In the genomic region with DNA sequence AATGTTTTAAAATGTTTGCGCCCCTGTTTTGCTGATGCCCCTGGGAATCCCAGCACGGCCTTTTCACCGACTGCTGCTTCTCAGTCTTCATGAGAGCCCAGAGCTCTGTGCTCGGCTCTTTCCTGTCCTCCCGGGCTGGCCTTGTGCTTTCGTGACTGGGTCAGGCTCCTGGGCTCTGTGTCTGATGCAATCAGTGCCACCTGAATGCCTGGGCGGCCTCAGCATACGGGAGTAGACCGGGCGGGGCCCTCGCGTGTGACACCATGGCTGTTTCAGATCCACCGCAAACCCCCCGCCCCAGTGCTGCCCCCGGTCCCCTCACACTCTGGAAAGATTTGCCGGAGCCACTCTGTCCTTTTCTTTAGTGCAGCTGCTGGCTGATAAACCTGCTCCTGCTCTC, we compare ENCODE assay signal across 25 cellular contexts. TPM values are rescaled to one million over a fixed set of nuclear protein-coding genes. Genes with fewer than 3 reads are reported as not detected.
A peak's percentile ranks its signal among the peaks of the same experiment; 100 is the strongest.
DNase-seq lines count a peak whose midpoint lies in the region; ATAC-seq, FAIRE-seq and TF ChIP-seq lines count a peak whose summit lies in the region.
"Had no signal": no experiment of that assay in that cellular context is flagged by ENCODE, and none has a peak within 500 bp of the region (broad histone marks: within the 10 kb centered on the region; RNA-seq: fewer than 3 reads in every experiment).

No MANE protein-coding gene starts in this region.

- H4K20me1 ChIP-seq in OCI-LY3 (ENCODE audit: insufficient read depth, low read length), result no peaks in the 10 kb centered on the region

- peaks cover 4% of the 10 kb centered on the region for H3K4me1 Mint-ChIP-seq in activated naive CD8-positive, alpha-beta T cell treated with anti-CD3 and anti-CD28 coated beads for 36 hours
- no peaks in the 10 kb centered on the region for H3K4me1 Mint-ChIP-seq in activated naive CD8-positive, alpha-beta T cell treated with anti-CD3 and anti-CD28 coated beads, Interleukin-2, amount 50 U/mL, for 24 hours
- H3K4me1 Mint-ChIP-seq in type B pancreatic cell (ENCODE audit: unreplicated experiment), result peaks cover 5% of the 10 kb centered on the region

- H3K27ac Mint-ChIP-seq in activated naive CD8-positive, alpha-beta T cell treated with anti-CD3 and anti-CD28 coated beads for 36 hours, result peak overlapping the region; percentile 54
- H3K27ac Mint-ChIP-seq in activated naive CD8-positive, alpha-beta T cell treated with anti-CD3 and anti-CD28 coated beads, Interleukin-2, amount 50 U/mL, for 24 hours, result no peak overlapping the region
- no peak overlapping the region for H3K27ac Mint-ChIP-seq in type B pancreatic cell
- H3K27ac Mint-ChIP-seq: IgD-negative memory B cell had no signal

- TF ChIP-seq CTCF in OCI-LY3 (IDR thresholded peaks at IDR 0.05; ENCODE audit: low read depth, low read length) (no peak), kidney (IDR thresholded peaks at IDR 0.05; ENCODE audit: borderline replicate concordance, extremely low read depth, insufficient read depth) (no peak), type B pancreatic cell (conservative IDR thresholded peaks at IDR 0.05) (no peak), D721Med (IDR thresholded peaks at IDR 0.05; ENCODE audit: insufficient read depth, missing control alignments) (no peak)

- intact Hi-C loops in kidney (cut with DNase I), result no loop called here

- peak overlapping the region; percentile 65 for H2AFZ ChIP-seq in OCI-LY3 (ENCODE audit: low read depth, low read length)

- no peak for DNase-seq in activated naive CD8-positive, alpha-beta T cell treated with anti-CD3 and anti-CD28 coated beads for 36 hours
- no peak for DNase-seq in activated naive CD8-positive, alpha-beta T cell treated with anti-CD3 and anti-CD28 coated beads, Interleukin-2, amount 50 U/mL, for 24 hours
- DNase-seq in kidney (peak; percentile 61), type B pancreatic cell (ENCODE audit: extremely low spot score, unreplicated experiment) (peak; percentile 63), D721Med (ENCODE audit: insufficient read length, low spot score) (no peak), NCI-H526 treated with DMSO at 0.1 percent for 48 hours (lab: John Stamatoyannopoulos, UW) (no peak), NCI-H128 (lab: John Stamatoyannopoulos, UW; ENCODE audit: unreplicated experiment) (no peak)
- DNase-seq: AML-193, DMS79, HCEC 1CT, MG63, NCI-H1417 treated with DMSO at 0.1 percent for 48 hours, NCI-H187, NCI-H226, NCI-H524, NCI-H82, OCI-M1, SJCRH30, T-helper 1 cell had no signal

- H3K4me2 ChIP-seq in OCI-LY3 (ENCODE audit: low read length), result peak overlapping the region; percentile 61

- peaks cover 50% of the 10 kb centered on the region for H3K27me3 Mint-ChIP-seq in activated naive CD8-positive, alpha-beta T cell treated with anti-CD3 and anti-CD28 coated beads for 36 hours
- peaks cover 30% of the 10 kb centered on the region for H3K27me3 Mint-ChIP-seq in activated naive CD8-positive, alpha-beta T cell treated with anti-CD3 and anti-CD28 coated beads, Interleukin-2, amount 50 U/mL, for 24 hours
- H3K27me3 Mint-ChIP-seq in type B pancreatic cell, result peaks cover 4% of the 10 kb centered on the region

- H3K9me3 Mint-ChIP-seq in activated naive CD8-positive, alpha-beta T cell treated with anti-CD3 and anti-CD28 coated beads for 36 hours, result peaks cover 5% of the 10 kb centered on the region
- H3K9me3 Mint-ChIP-seq in activated naive CD8-positive, alpha-beta T cell treated with anti-CD3 and anti-CD28 coated beads, Interleukin-2, amount 50 U/mL, for 24 hours, result no peaks in the 10 kb centered on the region
- H3K9me3 Mint-ChIP-seq in type B pancreatic cell, result peaks cover 8% of the 10 kb centered on the region

- peak overlapping the region; percentile 76 for H3K27ac ChIP-seq in OCI-LY3 (ENCODE audit: low read length)
- no peak overlapping the region for H3K27ac ChIP-seq in kidney (ENCODE audit: low read depth in 2 of 2, low read length in 2 of 2)
- H3K27ac ChIP-seq: SJCRH30 had no signal

- FAIRE-seq in kidney (lab: Jason Lieb, UNC) (no peak), D721Med (lab: Jason Lieb, UNC) (no peak)
- FAIRE-seq: RCC 7860 had no signal

- H3K36me3 ChIP-seq in OCI-LY3 (replicated peaks; ENCODE audit: low read depth, low read length), result peaks cover 9% of the 10 kb centered on the region
- H3K36me3 ChIP-seq in kidney (ENCODE audit: control insufficient read depth in 1 of 2, insufficient read depth in 2 of 2, low read length in 2 of 2), result no peaks in the 10 kb centered on the region
- H3K36me3 ChIP-seq: MG63, SJCRH30 had no signal

- H3K9me3 ChIP-seq in OCI-LY3 (ENCODE audit: insufficient read depth, low read length) (no peaks in the 10 kb centered on the region), kidney (ENCODE audit: control insufficient read depth in 1 of 2, low read length in 2 of 2) (no peaks in the 10 kb centered on the region)
- H3K9me3 ChIP-seq: MG63, SJCRH30 had no signal

- H3K4me3 Mint-ChIP-seq in activated naive CD8-positive, alpha-beta T cell treated with anti-CD3 and anti-CD28 coated beads for 36 hours, result no peak overlapping the region
- no peak overlapping the region for H3K4me3 Mint-ChIP-seq in activated naive CD8-positive, alpha-beta T cell treated with anti-CD3 and anti-CD28 coated beads, Interleukin-2, amount 50 U/mL, for 24 hours
- no peak overlapping the region for H3K4me3 Mint-ChIP-seq in type B pancreatic cell
- H3K4me3 Mint-ChIP-seq: IgD-negative memory B cell had no signal

- H3K9ac ChIP-seq in OCI-LY3 (ENCODE audit: low read length) (no peak overlapping the region), kidney (ENCODE audit: low read length in 2 of 2) (no peak overlapping the region)

- H3K4me1 ChIP-seq in OCI-LY3 (ENCODE audit: low read length) (peaks cover 49% of the 10 kb centered on the region), kidney (ENCODE audit: control insufficient read depth in 1 of 2, insufficient read depth in 1 of 2, low read depth in 1 of 2, low read length in 2 of 2) (no peaks in the 10 kb centered on the region)
- H3K4me1 ChIP-seq: SJCRH30 had no signal

- peaks cover 1% of the 10 kb centered on the region for H3K36me3 Mint-ChIP-seq in activated naive CD8-positive, alpha-beta T cell treated with anti-CD3 and anti-CD28 coated beads for 36 hours
- H3K36me3 Mint-ChIP-seq in activated naive CD8-positive, alpha-beta T cell treated with anti-CD3 and anti-CD28 coated beads, Interleukin-2, amount 50 U/mL, for 24 hours (ENCODE audit: low read depth), result no peaks in the 10 kb centered on the region
- H3K36me3 Mint-ChIP-seq in type B pancreatic cell, result no peaks in the 10 kb centered on the region
- H3K36me3 Mint-ChIP-seq: IgD-negative memory B cell had no signal

- no peak for ATAC-seq in activated naive CD8-positive, alpha-beta T cell treated with anti-CD3 and anti-CD28 coated beads, Interleukin-2, amount 50 U/mL, for 24 hours

- no peaks in the 10 kb centered on the region for H3K27me3 ChIP-seq in OCI-LY3 (ENCODE audit: low read depth, low read length)

- H3K79me2 ChIP-seq in OCI-LY3 (ENCODE audit: low read length), result no peaks in the 10 kb centered on the region

- H3K4me3 ChIP-seq in OCI-LY3 (ENCODE audit: low read length) (no peak overlapping the region), kidney (ENCODE audit: low read length in 2 of 2) (no peak overlapping the region)
- H3K4me3 ChIP-seq: MG63, SJCRH30 had no signal

RNA-seq across cellular contexts. Expression of gene PABPC3, which starts 21.4 kb away (rescaled TPM):
- total RNA-seq in activated naive CD8-positive, alpha-beta T cell treated with anti-CD3 and anti-CD28 coated beads for 36 hours, result 1 to 10 TPM; 1.2 to 1.3 TPM
- 0.22 TPM for total RNA-seq in kidney
- polyA plus RNA-seq in kidney (ENCODE audit: insufficient read depth, low read depth, low replicate concordance), result not detected
- total RNA-seq in type B pancreatic cell (ENCODE audit: low replicate concordance), result 0.17 and 0.29 TPM in 2 replicates
- total RNA-seq: A172, LHCN-M2 had no signal

RNA-seq across cellular contexts. Expression of gene AMER2, which starts 54.8 kb away (rescaled TPM):
- total RNA-seq in activated naive CD8-positive, alpha-beta T cell treated with anti-CD3 and anti-CD28 coated beads for 36 hours, result not detected
- total RNA-seq in kidney (0.06 TPM), type B pancreatic cell (ENCODE audit: low replicate concordance) (0.14 and 0.31 TPM in 2 replicates)
- not detected for polyA plus RNA-seq in kidney (ENCODE audit: insufficient read depth, low read depth, low replicate concordance)
- total RNA-seq: A172, LHCN-M2, SJCRH30 had no signal
- polyA plus RNA-seq: AG04450, IgD-negative memory B cell had no signal

Comparison
In these comparisons a context has a peak if more than half of its experiments do, and no peak if none do; other contexts are left out.
1. DNase-seq: peak in kidney (single experiment) and type B pancreatic cell (single experiment); none in activated naive CD8-positive, alpha-beta T cell treated with anti-CD3 and anti-CD28 coated beads for 36 hours (single experiment), activated naive CD8-positive, alpha-beta T cell treated with anti-CD3 and anti-CD28 coated beads, Interleukin-2, amount 50 U/mL, for 24 hours (single experiment), D721Med (single experiment), NCI-H526 treated with DMSO at 0.1 percent for 48 hours (single experiment) and NCI-H128 (single experiment).